Comparison of ENCODE assay signal across 2 cellular contexts in the genomic region with DNA sequence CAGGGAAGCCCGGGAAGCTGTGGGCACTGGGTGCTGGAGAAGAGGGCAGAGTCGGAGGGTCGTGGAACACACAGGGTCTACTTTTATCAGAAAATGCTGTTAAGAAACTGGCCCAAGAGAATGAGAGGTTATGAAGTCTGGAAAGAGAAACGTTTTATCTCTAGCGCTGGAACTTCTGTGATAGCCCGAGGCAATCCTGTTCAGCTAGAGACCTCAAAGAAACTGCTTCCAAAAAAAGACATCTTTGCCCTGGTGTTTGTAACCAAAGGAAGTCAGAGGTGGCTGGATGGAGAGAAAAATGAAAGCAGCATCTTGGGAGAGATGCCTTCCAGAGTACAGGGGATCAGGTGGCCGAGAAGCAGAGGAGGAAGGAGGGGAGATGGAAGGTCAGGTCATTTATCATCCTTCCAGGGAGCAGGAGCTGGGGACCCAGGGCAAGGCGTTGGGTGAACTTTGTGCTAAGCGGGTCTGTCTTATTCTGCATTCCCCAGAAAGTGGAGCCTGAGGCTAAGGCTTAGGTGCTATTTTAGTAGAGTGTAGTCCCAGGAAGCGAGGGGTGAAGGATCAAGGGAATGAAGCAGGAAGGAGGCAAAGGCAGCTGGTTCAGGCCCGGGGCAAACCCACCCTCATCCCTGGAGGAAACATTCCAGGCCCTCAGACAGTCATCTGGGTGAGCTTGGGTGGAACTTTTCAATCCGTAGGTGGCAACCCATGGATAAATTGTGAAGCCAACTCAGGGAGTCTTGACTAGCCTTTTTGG.
TF ChIP-seq lines count a peak whose summit lies in the region.

No MANE protein-coding gene starts in this region.

TF ChIP-seq in HCT116, 20 proteins besides CTCF, POLR2A, EP300 and RAD21 (continued from another document):
- TF ChIP-seq, protein P1, sequence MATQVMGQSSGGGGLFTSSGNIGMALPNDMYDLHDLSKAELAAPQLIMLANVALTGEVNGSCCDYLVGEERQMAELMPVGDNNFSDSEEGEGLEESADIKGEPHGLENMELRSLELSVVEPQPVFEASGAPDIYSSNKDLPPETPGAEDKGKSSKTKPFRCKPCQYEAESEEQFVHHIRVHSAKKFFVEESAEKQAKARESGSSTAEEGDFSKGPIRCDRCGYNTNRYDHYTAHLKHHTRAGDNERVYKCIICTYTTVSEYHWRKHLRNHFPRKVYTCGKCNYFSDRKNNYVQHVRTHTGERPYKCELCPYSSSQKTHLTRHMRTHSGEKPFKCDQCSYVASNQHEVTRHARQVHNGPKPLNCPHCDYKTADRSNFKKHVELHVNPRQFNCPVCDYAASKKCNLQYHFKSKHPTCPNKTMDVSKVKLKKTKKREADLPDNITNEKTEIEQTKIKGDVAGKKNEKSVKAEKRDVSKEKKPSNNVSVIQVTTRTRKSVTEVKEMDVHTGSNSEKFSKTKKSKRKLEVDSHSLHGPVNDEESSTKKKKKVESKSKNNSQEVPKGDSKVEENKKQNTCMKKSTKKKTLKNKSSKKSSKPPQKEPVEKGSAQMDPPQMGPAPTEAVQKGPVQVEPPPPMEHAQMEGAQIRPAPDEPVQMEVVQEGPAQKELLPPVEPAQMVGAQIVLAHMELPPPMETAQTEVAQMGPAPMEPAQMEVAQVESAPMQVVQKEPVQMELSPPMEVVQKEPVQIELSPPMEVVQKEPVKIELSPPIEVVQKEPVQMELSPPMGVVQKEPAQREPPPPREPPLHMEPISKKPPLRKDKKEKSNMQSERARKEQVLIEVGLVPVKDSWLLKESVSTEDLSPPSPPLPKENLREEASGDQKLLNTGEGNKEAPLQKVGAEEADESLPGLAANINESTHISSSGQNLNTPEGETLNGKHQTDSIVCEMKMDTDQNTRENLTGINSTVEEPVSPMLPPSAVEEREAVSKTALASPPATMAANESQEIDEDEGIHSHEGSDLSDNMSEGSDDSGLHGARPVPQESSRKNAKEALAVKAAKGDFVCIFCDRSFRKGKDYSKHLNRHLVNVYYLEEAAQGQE (IDR thresholded peaks at IDR 0.05; ENCODE audit: low read depth) = no peak
- TF ChIP-seq, protein P2, sequence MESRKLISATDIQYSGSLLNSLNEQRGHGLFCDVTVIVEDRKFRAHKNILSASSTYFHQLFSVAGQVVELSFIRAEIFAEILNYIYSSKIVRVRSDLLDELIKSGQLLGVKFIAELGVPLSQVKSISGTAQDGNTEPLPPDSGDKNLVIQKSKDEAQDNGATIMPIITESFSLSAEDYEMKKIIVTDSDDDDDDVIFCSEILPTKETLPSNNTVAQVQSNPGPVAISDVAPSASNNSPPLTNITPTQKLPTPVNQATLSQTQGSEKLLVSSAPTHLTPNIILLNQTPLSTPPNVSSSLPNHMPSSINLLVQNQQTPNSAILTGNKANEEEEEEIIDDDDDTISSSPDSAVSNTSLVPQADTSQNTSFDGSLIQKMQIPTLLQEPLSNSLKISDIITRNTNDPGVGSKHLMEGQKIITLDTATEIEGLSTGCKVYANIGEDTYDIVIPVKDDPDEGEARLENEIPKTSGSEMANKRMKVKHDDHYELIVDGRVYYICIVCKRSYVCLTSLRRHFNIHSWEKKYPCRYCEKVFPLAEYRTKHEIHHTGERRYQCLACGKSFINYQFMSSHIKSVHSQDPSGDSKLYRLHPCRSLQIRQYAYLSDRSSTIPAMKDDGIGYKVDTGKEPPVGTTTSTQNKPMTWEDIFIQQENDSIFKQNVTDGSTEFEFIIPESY (IDR thresholded peaks at IDR 0.05; ENCODE audit: extremely low read depth, insufficient replicate concordance, low read length) = no peak
- no peak for TF ChIP-seq JUND (IDR thresholded peaks at IDR 0.05)

TF ChIP-seq in SK-N-SH, 30 proteins besides CTCF, POLR2A, EP300 and RAD21 (continued from another document):
- TF ChIP-seq, protein P3, sequence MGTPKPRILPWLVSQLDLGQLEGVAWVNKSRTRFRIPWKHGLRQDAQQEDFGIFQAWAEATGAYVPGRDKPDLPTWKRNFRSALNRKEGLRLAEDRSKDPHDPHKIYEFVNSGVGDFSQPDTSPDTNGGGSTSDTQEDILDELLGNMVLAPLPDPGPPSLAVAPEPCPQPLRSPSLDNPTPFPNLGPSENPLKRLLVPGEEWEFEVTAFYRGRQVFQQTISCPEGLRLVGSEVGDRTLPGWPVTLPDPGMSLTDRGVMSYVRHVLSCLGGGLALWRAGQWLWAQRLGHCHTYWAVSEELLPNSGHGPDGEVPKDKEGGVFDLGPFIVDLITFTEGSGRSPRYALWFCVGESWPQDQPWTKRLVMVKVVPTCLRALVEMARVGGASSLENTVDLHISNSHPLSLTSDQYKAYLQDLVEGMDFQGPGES (IDR thresholded peaks at IDR 0.05; ENCODE audit: low read depth, low read length) = no peak
- TF ChIP-seq, protein P4, sequence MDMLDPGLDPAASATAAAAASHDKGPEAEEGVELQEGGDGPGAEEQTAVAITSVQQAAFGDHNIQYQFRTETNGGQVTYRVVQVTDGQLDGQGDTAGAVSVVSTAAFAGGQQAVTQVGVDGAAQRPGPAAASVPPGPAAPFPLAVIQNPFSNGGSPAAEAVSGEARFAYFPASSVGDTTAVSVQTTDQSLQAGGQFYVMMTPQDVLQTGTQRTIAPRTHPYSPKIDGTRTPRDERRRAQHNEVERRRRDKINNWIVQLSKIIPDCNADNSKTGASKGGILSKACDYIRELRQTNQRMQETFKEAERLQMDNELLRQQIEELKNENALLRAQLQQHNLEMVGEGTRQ (IDR thresholded peaks at IDR 0.05; ENCODE audit: borderline replicate concordance, low read depth, low read length) = no peak
- TF ChIP-seq POLR2AphosphoS5 (IDR thresholded peaks at IDR 0.05; ENCODE audit: low read depth, low read length) (no peak), CHD2 (IDR thresholded peaks at IDR 0.05; ENCODE audit: low read length, partially characterized antibody) (no peak), ELF1 (IDR thresholded peaks at IDR 0.05) (no peak), FOXM1 (IDR thresholded peaks at IDR 0.05; ENCODE audit: low read depth) (no peak), TAF1 (IDR thresholded peaks at IDR 0.05; ENCODE audit: borderline replicate concordance, low read depth, low read length) (no peak), TCF12 (IDR thresholded peaks at IDR 0.05) (no peak), GABPA (IDR thresholded peaks at IDR 0.05; ENCODE audit: low read depth) (no peak), YY1 (IDR thresholded peaks at IDR 0.05; ENCODE audit: low read depth) (no peak), RFX5 (IDR thresholded peaks at IDR 0.05; ENCODE audit: low read length) (no peak), SMC3 (IDR thresholded peaks at IDR 0.05; ENCODE audit: low read depth, low read length) (no peak), NFIC (IDR thresholded peaks at IDR 0.05; ENCODE audit: borderline replicate concordance) (no peak), EZH2phosphoT487 (IDR thresholded peaks at IDR 0.05; ENCODE audit: borderline replicate concordance, low read depth) (no peak)
- TF ChIP-seq, protein P5, sequence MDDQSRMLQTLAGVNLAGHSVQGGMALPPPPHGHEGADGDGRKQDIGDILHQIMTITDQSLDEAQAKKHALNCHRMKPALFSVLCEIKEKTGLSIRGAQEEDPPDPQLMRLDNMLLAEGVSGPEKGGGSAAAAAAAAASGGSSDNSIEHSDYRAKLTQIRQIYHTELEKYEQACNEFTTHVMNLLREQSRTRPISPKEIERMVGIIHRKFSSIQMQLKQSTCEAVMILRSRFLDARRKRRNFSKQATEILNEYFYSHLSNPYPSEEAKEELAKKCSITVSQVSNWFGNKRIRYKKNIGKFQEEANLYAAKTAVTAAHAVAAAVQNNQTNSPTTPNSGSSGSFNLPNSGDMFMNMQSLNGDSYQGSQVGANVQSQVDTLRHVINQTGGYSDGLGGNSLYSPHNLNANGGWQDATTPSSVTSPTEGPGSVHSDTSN (IDR thresholded peaks at IDR 0.05) = no peak
- TF ChIP-seq, protein P6, sequence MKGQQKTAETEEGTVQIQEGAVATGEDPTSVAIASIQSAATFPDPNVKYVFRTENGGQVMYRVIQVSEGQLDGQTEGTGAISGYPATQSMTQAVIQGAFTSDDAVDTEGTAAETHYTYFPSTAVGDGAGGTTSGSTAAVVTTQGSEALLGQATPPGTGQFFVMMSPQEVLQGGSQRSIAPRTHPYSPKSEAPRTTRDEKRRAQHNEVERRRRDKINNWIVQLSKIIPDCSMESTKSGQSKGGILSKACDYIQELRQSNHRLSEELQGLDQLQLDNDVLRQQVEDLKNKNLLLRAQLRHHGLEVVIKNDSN (IDR thresholded peaks at IDR 0.05; ENCODE audit: borderline replicate concordance, low read depth) = no peak
TF ChIP-seq in SK-N-SH: peak in this region for 0.
